Comparison of ENCODE assay signal across 10 cellular contexts in genomic region chr1:198253259-198253658, GRCh38.
DNase-seq lines count a peak whose midpoint lies in the region; ATAC-seq and TF ChIP-seq lines count a peak whose summit lies in the region.
"Had no signal": no experiment of that assay in that cellular context is flagged by ENCODE, and none has a peak within 500 bp of the region (broad histone marks: within the 10 kb centered on the region; RNA-seq: fewer than 3 reads in every experiment).

No MANE protein-coding gene starts in this region.

- peaks cover 2% of the 10 kb centered on the region for H3K36me3 Mint-ChIP-seq in T-helper 17 cell (ENCODE audit: low read depth)

- CTCF ChIA-PET in GM10248 (lab: Yijun Ruan, JAX) = interaction anchor here (0.7 to 0.9 kb wide), 3 partner anchors 12 to 100 kb away, joined by 3 read pairs; no protein-coding TSS in a partner anchor

- H3K4me3 ChIP-seq in mucosa of descending colon (no peak overlapping the region), BE2C (ENCODE audit: low read depth, low read length) (no peak overlapping the region)

- peak; percentile 77 for ATAC-seq in GM19351 (IDR thresholded peaks at IDR 0.05; ENCODE audit: unreplicated experiment)
- ATAC-seq in HG02938 (IDR thresholded peaks at IDR 0.05; ENCODE audit: unreplicated experiment) = peak; percentile 82
- no peak for ATAC-seq in T-helper 17 cell
- no peak for ATAC-seq in GM19324 (IDR thresholded peaks at IDR 0.05; ENCODE audit: low FRiP score, unreplicated experiment)
- no peak for ATAC-seq in mucosa of descending colon

- DNase-seq in GM10248 (ENCODE audit: extremely low spot score) (peak; percentile 16), T-helper 17 cell (no peak), erythroblast (lab: John Stamatoyannopoulos, UW) (no peak), mucosa of descending colon (no peak), BE2C (no peak)
- DNase-seq: DMS153, left cardiac atrium had no signal

- no peaks in the 10 kb centered on the region for H3K27me3 Mint-ChIP-seq in T-helper 17 cell

- H3K9me3 ChIP-seq in T-helper 17 cell (ENCODE audit: control insufficient read depth, low read length, poor library complexity, severe bottlenecking) = no peaks in the 10 kb centered on the region
- no peaks in the 10 kb centered on the region for H3K9me3 ChIP-seq in mucosa of descending colon
- no peaks in the 10 kb centered on the region for H3K9me3 ChIP-seq in BE2C

- H3K27me3 ChIP-seq in BE2C = no peaks in the 10 kb centered on the region

- H3K36me3 ChIP-seq in mucosa of descending colon (ENCODE audit: low read depth) = no peaks in the 10 kb centered on the region
- no peaks in the 10 kb centered on the region for H3K36me3 ChIP-seq in BE2C

- POLR2A ChIA-PET in GM10248 (lab: Yijun Ruan, JAX) = no interaction called here

- TF ChIP-seq POLR2A in erythroblast (IDR thresholded peaks at IDR 0.05; ENCODE audit: low read length) = no peak

- H3K4me1 Mint-ChIP-seq in T-helper 17 cell = peaks cover 30% of the 10 kb centered on the region

- H3K27ac Mint-ChIP-seq in T-helper 17 cell = peak overlapping the region; percentile 37

- intact Hi-C loops in mucosa of descending colon (cut with DNase I, micrococcal nuclease) = no loop called here

- TF ChIP-seq CTCF in GM10248 (IDR thresholded peaks at IDR 0.05; ENCODE audit: control extremely low read depth, extremely low read depth, low read depth, missing control alignments) (no peak), mucosa of descending colon (IDR thresholded peaks at IDR 0.05) (no peak), BE2C (IDR thresholded peaks at IDR 0.05; ENCODE audit: low read depth, low read length) (no peak)

- no peaks in the 10 kb centered on the region for H3K4me1 ChIP-seq in mucosa of descending colon (ENCODE audit: low read depth)
- no peaks in the 10 kb centered on the region for H3K4me1 ChIP-seq in BE2C

- no peak overlapping the region for H3K4me3 Mint-ChIP-seq in T-helper 17 cell

Comparison
In these comparisons a context has a peak if more than half of its experiments do, and no peak if none do; other contexts are left out.
1. ATAC-seq: peak in GM19351 (single experiment) and HG02938 (single experiment); none in T-helper 17 cell (single experiment), GM19324 (single experiment) and mucosa of descending colon (single experiment).